13 cellular contexts compared by ENCODE assay signal in the genomic region with DNA sequence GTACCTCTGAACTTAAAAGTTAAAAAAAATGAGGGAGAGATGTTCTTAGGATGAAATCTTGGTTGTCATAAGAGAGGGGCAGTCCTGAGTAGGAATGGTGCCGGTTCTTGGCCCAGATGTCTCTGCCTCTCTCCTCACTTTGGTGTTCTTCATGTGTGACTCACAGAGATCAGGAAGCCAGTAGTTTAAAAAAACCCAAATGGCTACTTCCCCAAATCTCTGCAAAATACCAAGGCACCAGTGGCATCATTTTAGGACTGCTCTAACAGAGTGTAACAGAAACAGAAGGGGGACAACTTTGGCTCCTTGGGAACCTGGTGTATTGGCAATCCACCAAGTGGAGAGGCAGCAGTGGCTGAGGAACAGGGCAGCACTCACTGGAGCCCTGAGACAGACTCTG.
"Had no signal": no experiment of that assay in that cellular context is flagged by ENCODE, and none has a peak within 500 bp of the region (broad histone marks: within the 10 kb centered on the region; RNA-seq: fewer than 3 reads in every experiment).

No MANE protein-coding gene starts in this region.

- H3K36me3 ChIP-seq: pancreas, thyroid gland, vagina had no signal

- H3K4me3 ChIP-seq: body of pancreas, pancreas, thyroid gland, vagina had no signal

- ATAC-seq: body of pancreas, left lobe of liver, pancreas had no signal

- DNase-seq: activated CD4-positive, alpha-beta T cell treated with anti-CD3 and anti-CD28 coated beads, Interleukin-2, amount 10 ng/mL, durations not matched to agents 7 days and 5 days; activated CD8-positive, alpha-beta memory T cell treated with anti-CD3 and anti-CD28 coated beads for 24 hours; activated gamma-delta T cell treated with Interleukin-2 at 50 U/mL for 16 hours; amygdala; body of pancreas; caudate nucleus; hippocampal formation; naive B cell; pancreas; stimulated activated CD4-positive, alpha-beta T cell treated with anti-CD3 and anti-CD28 coated beads, Interleukin-2, amount 100 ng/mL, for 24 hours had no signal

- H3K4me1 ChIP-seq: body of pancreas, pancreas had no signal

- H3K27me3 ChIP-seq: body of pancreas, pancreas, thyroid gland, vagina had no signal

- H3K9me3 ChIP-seq: body of pancreas, pancreas, thyroid gland, vagina had no signal

- H3K27ac ChIP-seq: body of pancreas, pancreas, vagina had no signal
